In genomic region chr7:20328027-20328426, GRCh38 we compare ENCODE assay signal across 16 cellular contexts. TPM values are rescaled to one million over a fixed set of nuclear protein-coding genes. Genes with fewer than 3 reads are reported as not detected.
DNase-seq lines count a peak whose midpoint lies in the region; ATAC-seq and TF ChIP-seq lines count a peak whose summit lies in the region.
"Had no signal": no experiment of that assay in that cellular context is flagged by ENCODE, and none has a peak within 500 bp of the region (broad histone marks: within the 10 kb centered on the region; RNA-seq: fewer than 3 reads in every experiment).

No MANE protein-coding gene starts in this region.

- H2AFZ ChIP-seq in KMS-11 (ENCODE audit: low read depth) (no peak overlapping the region), hepatocyte (no peak overlapping the region)

- no TSS peak for BruUV-seq in Calu3 (replicated peaks; lab: Mats Ljungman, UMichigan)

- H4K20me1 ChIP-seq in KMS-11 (ENCODE audit: insufficient read depth) (no peaks in the 10 kb centered on the region), hepatocyte (ENCODE audit: insufficient read depth, poor library complexity, severe bottlenecking) (no peaks in the 10 kb centered on the region)

- H3K79me2 ChIP-seq in KMS-11 (ENCODE audit: insufficient read depth, low read depth) (peaks cover 25% of the 10 kb centered on the region), hepatocyte (peaks cover 20% of the 10 kb centered on the region)

- H3K27ac Mint-ChIP-seq in Calu3 (ENCODE audit: unreplicated experiment), result peak overlapping the region; percentile 98
- H3K27ac Mint-ChIP-seq: CD4-positive, CD25-positive, alpha-beta regulatory T cell had no signal

- intact Hi-C loops in Calu3 (cut with micrococcal nuclease; ENCODE audit: unreplicated experiment) (loop anchor here (5.0 kb wide), 2 partner anchors 319 to 581 kb away; no protein-coding TSS in a partner anchor), Right ventricle myocardium superior (cut with DNase I) (no loop called here), adrenal gland (cut with DNase I) (no loop called here)

- H3K27me3 ChIP-seq in KMS-11 (ENCODE audit: insufficient read depth, low read depth) (no peaks in the 10 kb centered on the region), RWPE2 (ENCODE audit: insufficient read depth, poor library complexity, severe bottlenecking) (no peaks in the 10 kb centered on the region), hepatocyte (no peaks in the 10 kb centered on the region), adrenal gland (no peaks in the 10 kb centered on the region)

- H3K4me2 ChIP-seq in KMS-11, result peak overlapping the region; percentile 81
- H3K4me2 ChIP-seq in hepatocyte, result no peak overlapping the region

- DNase-seq in Calu3 (no peak), RWPE2 (ENCODE audit: low spot score) (no peak), hepatocyte (ENCODE audit: low spot score) (no peak), ACHN (no peak), Right ventricle myocardium superior (no peak), adrenal gland (no peak)
- no peak for DNase-seq in activated naive CD4-positive, alpha-beta T cell (lab: John Stamatoyannopoulos, UW)
- DNase-seq: 8988T; CD4-positive, CD25-positive, alpha-beta regulatory T cell; DMS 273 treated with DMSO at 0.1 percent for 48 hours; DMS79; EL had no signal

- 97% methylated on average over 2 of the region's 2 CpGs for WGBS in hepatocyte (ENCODE audit: low lambda C conversion rate, missing lambda C conversion rate)
- 80 to 92% (median 88%) methylated on average over 2 of the region's 2 CpGs for WGBS in adrenal gland, 4 donors

- no peak overlapping the region; the same call in 1 of the 2 replicates for H3K9ac ChIP-seq in KMS-11
- H3K9ac ChIP-seq: BLaER1 treated with 17β-estradiol and CSF1 and Interleukin-3, amounts not matched to agents 10 nM and 100 nM had no signal

- TF ChIP-seq POLR2A in adrenal gland (IDR thresholded peaks at IDR 0.05), result no peak

- H3K9me2 ChIP-seq in hepatocyte (replicated peaks; ENCODE audit: insufficient read depth), result no peaks in the 10 kb centered on the region

- H3K4me3 ChIP-seq in KMS-11 (IDR thresholded peaks at IDR 0.05; ENCODE audit: insufficient read depth, low read depth, low read length), result no peak overlapping the region
- H3K4me3 ChIP-seq in RWPE2 (ENCODE audit: severe bottlenecking), result no peak overlapping the region
- no peak overlapping the region for H3K4me3 ChIP-seq in hepatocyte
- H3K4me3 ChIP-seq in adrenal gland, result no peak overlapping the region
- H3K4me3 ChIP-seq: BLaER1 treated with 17β-estradiol and CSF1 and Interleukin-3, amounts not matched to agents 10 nM and 100 nM; HAP-1 had no signal

- H3K4me1 ChIP-seq in KMS-11 (ENCODE audit: low read depth, poor library complexity, severe bottlenecking), result peaks cover 27% of the 10 kb centered on the region
- peaks cover 21% of the 10 kb centered on the region for H3K4me1 ChIP-seq in RWPE2 (ENCODE audit: insufficient read depth, poor library complexity, severe bottlenecking)
- H3K4me1 ChIP-seq in hepatocyte (ENCODE audit: insufficient read depth), result no peaks in the 10 kb centered on the region
- peaks cover 0 to 5% of the 10 kb centered on the region in 2 donors for H3K4me1 ChIP-seq in adrenal gland (replicated peaks in 1 of 2)

- H3K9me3 Mint-ChIP-seq in Calu3 (ENCODE audit: low read depth, unreplicated experiment), result no peaks in the 10 kb centered on the region

- H3K4me3 Mint-ChIP-seq in Calu3 (ENCODE audit: low read depth, unreplicated experiment), result peak overlapping the region; percentile 93
- H3K4me3 Mint-ChIP-seq: CD4-positive, CD25-positive, alpha-beta regulatory T cell had no signal

- H3K9me3 ChIP-seq in RWPE2 (ENCODE audit: severe bottlenecking), result no peaks in the 10 kb centered on the region
- H3K9me3 ChIP-seq in hepatocyte (ENCODE audit: low read depth), result no peaks in the 10 kb centered on the region
- H3K9me3 ChIP-seq in adrenal gland (replicated peaks in 1 of 3), result no peaks in the 10 kb centered on the region
- H3K9me3 ChIP-seq: BLaER1 treated with 17β-estradiol and CSF1 and Interleukin-3, amounts not matched to agents 10 nM and 100 nM; HAP-1 had no signal

- H3K27ac ChIP-seq in KMS-11, result no peak overlapping the region; the same call in 1 of the 2 replicates
- H3K27ac ChIP-seq in RWPE2 (ENCODE audit: poor library complexity, severe bottlenecking), result peak overlapping the region; percentile 94
- peak overlapping the region; percentile 98 for H3K27ac ChIP-seq in hepatocyte
- H3K27ac ChIP-seq in adrenal gland, result no peak overlapping the region
- H3K27ac ChIP-seq: BLaER1 treated with 17β-estradiol and CSF1 and Interleukin-3, amounts not matched to agents 10 nM and 100 nM; HL-60 had no signal

- H3K36me3 Mint-ChIP-seq in Calu3 (ENCODE audit: insufficient read depth, unreplicated experiment), result peaks cover 48% of the 10 kb centered on the region
- H3K36me3 Mint-ChIP-seq: CD4-positive, CD25-positive, alpha-beta regulatory T cell had no signal

- no peak for TF ChIP-seq CTCF in Calu3 (IDR thresholded peaks at IDR 0.05; ENCODE audit: unreplicated experiment)
- TF ChIP-seq CTCF in KMS-11 (conservative IDR thresholded peaks at IDR 0.05; ENCODE audit: low read depth, low read length), result no peak
- no peak for TF ChIP-seq CTCF in RWPE2 (IDR thresholded peaks at IDR 0.05; ENCODE audit: poor library complexity, severe bottlenecking)
- TF ChIP-seq CTCF in hepatocyte (IDR thresholded peaks at IDR 0.05; ENCODE audit: poor library complexity), result no peak
- no peak for TF ChIP-seq CTCF in adrenal gland (IDR thresholded peaks at IDR 0.05)

- H3K27me3 Mint-ChIP-seq in Calu3 (ENCODE audit: unreplicated experiment), result no peaks in the 10 kb centered on the region

- H3K36me3 ChIP-seq in KMS-11 (ENCODE audit: insufficient read depth) (no peaks in the 10 kb centered on the region), RWPE2 (ENCODE audit: low read depth) (no peaks in the 10 kb centered on the region), hepatocyte (replicated peaks; ENCODE audit: insufficient read depth, low read depth) (no peaks in the 10 kb centered on the region), adrenal gland (replicated peaks in 1 of 2) (no peaks in the 10 kb centered on the region)
- H3K36me3 ChIP-seq: BLaER1 treated with 17β-estradiol and CSF1 and Interleukin-3, amounts not matched to agents 10 nM and 100 nM; HAP-1 had no signal

- ATAC-seq in RWPE2 (ENCODE audit: low read depth) (no peak), Right ventricle myocardium superior (ENCODE audit: poor library complexity) (no peak)

- CTCF ChIA-PET in Calu3 (lab: Charles Lee), result interaction anchor here (0.6 to 2.1 kb wide), 6 partner anchors 25 to 320 kb away, joined by 3 to 15 read pairs (median 3); partner anchors contain the start of gene MACC1

- H3K4me1 Mint-ChIP-seq in Calu3 (ENCODE audit: low read depth, unreplicated experiment), result peaks cover 25% of the 10 kb centered on the region

- in situ Hi-C loops in ACHN (cut with HindIII; ENCODE audit: low pct_ligation_motif_present, low pct_unique_long_range_greater_than_20kb, low sequenced_read_pairs), result no loop called here

RNA-seq across cellular contexts. Expression of gene ITGB8, which starts 2.7 kb away (rescaled TPM):
- total RNA-seq in Calu3 (2022) (157 and 183 TPM in 2 replicates), hepatocyte (34.2 and 37.0 TPM in 2 replicates), Right ventricle myocardium superior (1.9 TPM), adrenal gland (10 to 100 TPM in 3 of 8 donors, 1 to 10 TPM in 5; 3.1 to 16.4 (median 9.0) TPM)
- polyA plus RNA-seq in hepatocyte (6.6 and 7.2 TPM in 2 replicates), adrenal gland (1 to 10 TPM; 1.1 to 4.3 (median 1.4) TPM)

Comparison
In these comparisons a context has a peak if more than half of its experiments do, and no peak if none do; other contexts are left out.
1. H3K27ac ChIP-seq: peak in RWPE2 (single experiment) and hepatocyte (single experiment); none in KMS-11 (single experiment) and adrenal gland (0 of 5).